In genomic region chr3:50351318-50351687, GRCh38 we compare ENCODE assay signal across 8 cellular contexts. TPM values are rescaled to one million over a fixed set of nuclear protein-coding genes. Genes with fewer than 3 reads are reported as not detected.
DNase-seq lines count a peak whose midpoint lies in the region; ATAC-seq, FAIRE-seq and TF ChIP-seq lines count a peak whose summit lies in the region.

No MANE protein-coding gene starts in this region.

- peak overlapping the region; percentile 74 for H3K4me2 ChIP-seq in H9 (ENCODE audit: insufficient read depth, insufficient read length, low read length)

- H3K79me1 ChIP-seq in H9 (ENCODE audit: insufficient read depth, low read depth, low read length, poor library complexity, severe bottlenecking) = no peaks in the 10 kb centered on the region

- no peak overlapping the region for H3K23ac ChIP-seq in H9 (ENCODE audit: insufficient read length, low read depth, low read length)

- H4K20me1 ChIP-seq in H9 (ENCODE audit: control insufficient read depth, insufficient read depth, insufficient read length) = no peaks in the 10 kb centered on the region

- no peak overlapping the region for H4K5ac ChIP-seq in H9 (ENCODE audit: insufficient read length, low read depth, low read length)

- peaks cover 9 to 12% of the 10 kb centered on the region in 2 donors for H3K36me3 ChIP-seq in small intestine (ENCODE audit: control insufficient read depth in 2 of 2, insufficient read depth in 2 of 2, low read length in 2 of 2)

- H2BK20ac ChIP-seq in H9 (ENCODE audit: low read depth, low read length, poor library complexity, severe bottlenecking) = no peak overlapping the region

- no peak overlapping the region for H3K9ac ChIP-seq in H9 (ENCODE audit: extremely low read depth, insufficient read length, low read length)

- POLR2A ChIA-PET in WTC11 (lab: Charles Lee) = interaction anchor here (1.5 kb wide), 1 partner anchor 14 kb away, joined by 9 read pairs; no protein-coding TSS in a partner anchor

- H3K4ac ChIP-seq in H9 (ENCODE audit: low read depth, low read length) = no peak overlapping the region

- no peak for TF ChIP-seq CTCF in H9 (conservative IDR thresholded peaks at IDR 0.05)
- TF ChIP-seq CTCF in WTC11 (IDR thresholded peaks at IDR 0.05) = no peak

- H2BK5ac ChIP-seq in H9 (ENCODE audit: insufficient read length, low read length) = no peak overlapping the region

- no peak overlapping the region for H3K56ac ChIP-seq in H9 (ENCODE audit: insufficient read length, low read depth, low read length)

- DNase-seq in H9 (no peak), WTC11 (ENCODE audit: low spot score) (no peak), right cardiac atrium (no peak), small intestine (no peak), NCI-H446 treated with DMSO at 0.1 percent for 48 hours (lab: John Stamatoyannopoulos, UW) (no peak)

- no peak overlapping the region for H3T11ph ChIP-seq in H9 (ENCODE audit: low read length)

- H3K4me1 ChIP-seq in H9 (ENCODE audit: insufficient read depth, low read length) (no peaks in the 10 kb centered on the region; the same call in 1 of the 2 replicates), right cardiac atrium (ENCODE audit: control insufficient read depth, insufficient read depth, low read length) (peaks cover 18% of the 10 kb centered on the region), small intestine (ENCODE audit: control insufficient read depth in 2 of 2, insufficient read depth in 1 of 2, low read depth in 1 of 2, low read length in 1 of 2) (peaks cover 9 to 10% of the 10 kb centered on the region in 2 donors)

- H2AK5ac ChIP-seq in H9 (ENCODE audit: insufficient read length, low read length) = no peak overlapping the region

- no peaks in the 10 kb centered on the region for H3K27me3 ChIP-seq in H9 (ENCODE audit: insufficient read depth, low read length)
- H3K27me3 ChIP-seq in right cardiac atrium (ENCODE audit: control insufficient read depth, insufficient read depth) = no peaks in the 10 kb centered on the region
- no peaks in the 10 kb centered on the region for H3K27me3 ChIP-seq in small intestine (ENCODE audit: control insufficient read depth in 2 of 2, insufficient read depth in 2 of 2, low read length in 2 of 2)

- H3K4me1 Mint-ChIP-seq in H9 = peaks cover 14 to 16% of the 10 kb centered on the region in 2 experiments
- H3K4me1 Mint-ChIP-seq in WTC11 = peaks cover 14% of the 10 kb centered on the region

- FAIRE-seq in small intestine (lab: Jason Lieb, UNC) = no peak

- H4K91ac ChIP-seq in H9 (ENCODE audit: insufficient read length, low read depth, low read length) = no peak overlapping the region

- H3K27ac ChIP-seq in H9 (ENCODE audit: insufficient read length, low read depth, low read length) (no peak overlapping the region), right cardiac atrium (ENCODE audit: low read length) (peak overlapping the region; percentile 8), small intestine (ENCODE audit: low read depth in 1 of 2, low read length in 1 of 2) (peak overlapping the region in 1 of 2 donors; percentile 97)

- no CpG with 5 or more reads among the region's 11 CpGs for WGBS in H9 (ENCODE audit: extremely low coverage, insufficient read length, low lambda C conversion rate)
- WGBS in right cardiac atrium = 54% methylated on average over 11 of the region's 11 CpGs
- 45 to 52% (median 49%) methylated on average over 11 of the region's 11 CpGs for WGBS in small intestine, 3 donors

- no peak overlapping the region for H3K27ac Mint-ChIP-seq in H9
- H3K27ac Mint-ChIP-seq in WTC11 = peak overlapping the region; percentile 45; the same call in 1 of the 2 replicates

- no peak for ATAC-seq in WTC11
- ATAC-seq in right cardiac atrium = no peak
- ATAC-seq in GM19467 (IDR thresholded peaks at IDR 0.05; ENCODE audit: unreplicated experiment) = no peak
- ATAC-seq in GM19455 (IDR thresholded peaks at IDR 0.05; ENCODE audit: unreplicated experiment) = no peak
- ATAC-seq in GM21526 (IDR thresholded peaks at IDR 0.05; ENCODE audit: low FRiP score, unreplicated experiment) = no peak

- H3K4me3 ChIP-seq in right cardiac atrium (ENCODE audit: low read length) (peak overlapping the region; percentile 65), small intestine (ENCODE audit: low read depth in 1 of 2, low read length in 2 of 2) (peak overlapping the region; percentile 24 to 55)

- H3K27me3 Mint-ChIP-seq in H9 (ENCODE audit: low read depth) = peaks cover 6% of the 10 kb centered on the region
- H3K27me3 Mint-ChIP-seq in WTC11 (ENCODE audit: low read depth) = peaks cover 5% of the 10 kb centered on the region

- CTCF ChIA-PET in WTC11 (lab: Charles Lee) = interaction anchor here (0.9 to 3.0 kb wide), 7 partner anchors 14 to 260 kb away, joined by 3 to 18 read pairs (median 6); partner anchors contain the start of genes CISH, HYAL2 and TUSC2

- peaks cover 10% of the 10 kb centered on the region for H3K23me2 ChIP-seq in H9 (ENCODE audit: insufficient read length, low read depth, low read length, poor library complexity, severe bottlenecking)

- no peaks in the 10 kb centered on the region for H3K79me2 ChIP-seq in H9 (ENCODE audit: insufficient read depth, low read length)

- H3K9me3 Mint-ChIP-seq in H9 = no peaks in the 10 kb centered on the region
- no peaks in the 10 kb centered on the region for H3K9me3 Mint-ChIP-seq in WTC11

- intact Hi-C loops in right cardiac atrium (cut with DNase I) = loop anchor here in 1 of 4 donors (5.0 kb wide), 1 partner anchor 191 kb away; no protein-coding TSS in a partner anchor

- H3K4me3 Mint-ChIP-seq in H9 (peak overlapping the region; percentile 94 to 96), WTC11 (peak overlapping the region; percentile 95)

- no peak overlapping the region for H3K14ac ChIP-seq in H9 (ENCODE audit: insufficient read depth, low read length)

- no peak overlapping the region for H2BK15ac ChIP-seq in H9 (ENCODE audit: low read depth, low read length)

- H2BK12ac ChIP-seq in H9 (ENCODE audit: insufficient read length, low read depth, low read length) = no peak overlapping the region

- H3K18ac ChIP-seq in H9 (ENCODE audit: insufficient read length, low read depth, low read length) = no peak overlapping the region

- no peak overlapping the region for H2BK120ac ChIP-seq in H9 (ENCODE audit: low read depth, low read length, poor library complexity, severe bottlenecking)

- H3K9me3 ChIP-seq in H9 (ENCODE audit: control insufficient read depth, low read depth, low read length) (no peaks in the 10 kb centered on the region), right cardiac atrium (ENCODE audit: control insufficient read depth, low read length) (no peaks in the 10 kb centered on the region), small intestine (ENCODE audit: control insufficient read depth, low read depth) (no peaks in the 10 kb centered on the region)

- no peak overlapping the region for H2AFZ ChIP-seq in H9 (ENCODE audit: low read length)

- H3K36me3 Mint-ChIP-seq in H9 (ENCODE audit: insufficient read depth in 1 of 3, low read depth in 3 of 3) = peaks cover 16 to 35% (median 28%) of the 10 kb centered on the region in 3 experiments; a peak in 6 of 7 replicates
- H3K36me3 Mint-ChIP-seq in WTC11 = peaks cover 18% of the 10 kb centered on the region

- H4K8ac ChIP-seq in H9 (replicated peaks; ENCODE audit: insufficient read length, low read depth, low read length) = no peak overlapping the region

TF ChIP-seq in WTC11, 78 proteins besides CTCF, POLR2A, EP300 and RAD21 (continues in another document):
- TF ChIP-seq ZNF219 (CRISPR knock-in tag; IDR thresholded peaks at IDR 0.05; ENCODE audit: borderline replicate concordance) (no peak), RORB (CRISPR knock-in tag; IDR thresholded peaks at IDR 0.05) (no peak), ZNF423 (CRISPR knock-in tag; IDR thresholded peaks at IDR 0.05) (no peak), TEAD1 (CRISPR knock-in tag; IDR thresholded peaks at IDR 0.05) (no peak), NFATC4 (CRISPR knock-in tag; IDR thresholded peaks at IDR 0.05) (no peak)
- TF ChIP-seq, protein P1, sequence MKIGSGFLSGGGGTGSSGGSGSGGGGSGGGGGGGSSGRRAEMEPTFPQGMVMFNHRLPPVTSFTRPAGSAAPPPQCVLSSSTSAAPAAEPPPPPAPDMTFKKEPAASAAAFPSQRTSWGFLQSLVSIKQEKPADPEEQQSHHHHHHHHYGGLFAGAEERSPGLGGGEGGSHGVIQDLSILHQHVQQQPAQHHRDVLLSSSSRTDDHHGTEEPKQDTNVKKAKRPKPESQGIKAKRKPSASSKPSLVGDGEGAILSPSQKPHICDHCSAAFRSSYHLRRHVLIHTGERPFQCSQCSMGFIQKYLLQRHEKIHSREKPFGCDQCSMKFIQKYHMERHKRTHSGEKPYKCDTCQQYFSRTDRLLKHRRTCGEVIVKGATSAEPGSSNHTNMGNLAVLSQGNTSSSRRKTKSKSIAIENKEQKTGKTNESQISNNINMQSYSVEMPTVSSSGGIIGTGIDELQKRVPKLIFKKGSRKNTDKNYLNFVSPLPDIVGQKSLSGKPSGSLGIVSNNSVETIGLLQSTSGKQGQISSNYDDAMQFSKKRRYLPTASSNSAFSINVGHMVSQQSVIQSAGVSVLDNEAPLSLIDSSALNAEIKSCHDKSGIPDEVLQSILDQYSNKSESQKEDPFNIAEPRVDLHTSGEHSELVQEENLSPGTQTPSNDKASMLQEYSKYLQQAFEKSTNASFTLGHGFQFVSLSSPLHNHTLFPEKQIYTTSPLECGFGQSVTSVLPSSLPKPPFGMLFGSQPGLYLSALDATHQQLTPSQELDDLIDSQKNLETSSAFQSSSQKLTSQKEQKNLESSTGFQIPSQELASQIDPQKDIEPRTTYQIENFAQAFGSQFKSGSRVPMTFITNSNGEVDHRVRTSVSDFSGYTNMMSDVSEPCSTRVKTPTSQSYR (CRISPR knock-in tag; IDR thresholded peaks at IDR 0.05) = no peak

RNA-seq across cellular contexts. Expression of gene CYB561D2, which starts 0.6 kb away (rescaled TPM):
- 16.8 and 19.0 TPM in 2 replicates for total RNA-seq in H9 (2021)
- 9.8 to 12.0 TPM (median 11.3 TPM) in 3 replicates for total RNA-seq in WTC11 (2021)
- 10 to 100 TPM in 2 of 4 donors, 1 to 10 TPM in 2; 8.5 to 11.1 (median 10.4) TPM for total RNA-seq in right cardiac atrium
- 10.8 TPM for polyA plus RNA-seq in right cardiac atrium
- polyA plus RNA-seq in small intestine = 10 to 100 TPM; 30.5 to 39.1 (median 31.3) TPM

RNA-seq across cellular contexts. Expression of gene NPRL2, which starts 0.7 kb away (rescaled TPM):
- 23.0 and 23.4 TPM in 2 replicates for total RNA-seq in H9 (2021)
- 20.6 to 26.6 TPM (median 23.9 TPM) in 3 replicates for total RNA-seq in WTC11 (2021)
- total RNA-seq in right cardiac atrium = 10 to 100 TPM; 18.4 to 24.3 (median 19.3) TPM
- polyA plus RNA-seq in right cardiac atrium = 16.7 TPM
- 10 to 100 TPM; 16.2 to 31.8 (median 21.3) TPM for polyA plus RNA-seq in small intestine

RNA-seq across cellular contexts. Expression of gene ZMYND10, which starts 5.8 kb away (rescaled TPM):
- 0.61 and 1.4 TPM in 2 replicates for total RNA-seq in H9 (2021)
- total RNA-seq in WTC11 (2021) = 0.46 to 0.80 TPM (median 0.74 TPM) in 3 replicates
- under 1 TPM; 0.20 to 0.40 (median 0.29) TPM for total RNA-seq in right cardiac atrium
- polyA plus RNA-seq in right cardiac atrium = 0.25 TPM
- polyA plus RNA-seq in small intestine = 1 to 10 TPM in 2 of 3 donors, under 1 TPM in 1; 0.76 to 2.5 (median 1.6) TPM

RNA-seq across cellular contexts. Expression of gene TMEM115, which starts 8.0 kb away (rescaled TPM):
- total RNA-seq in H9 (2021) (32.3 and 34.0 TPM in 2 replicates), WTC11 (2021) (26.7 to 30.0 TPM (median 28.4 TPM) in 3 replicates), right cardiac atrium (10 to 100 TPM; 28.7 to 33.3 (median 31.7) TPM)
- polyA plus RNA-seq in right cardiac atrium (32.5 TPM), small intestine (10 to 100 TPM; 24.8 to 34.2 (median 27.8) TPM)

RNA-seq across cellular contexts. Expression of gene RASSF1, which starts 10.7 kb away (rescaled TPM):
- total RNA-seq in H9 (2021) (15.1 and 15.8 TPM in 2 replicates), WTC11 (2021) (13.2 to 14.5 TPM (median 14.5 TPM) in 3 replicates), right cardiac atrium (10 to 100 TPM; 15.6 to 19.1 (median 15.8) TPM)
- polyA plus RNA-seq in right cardiac atrium (20.4 TPM), small intestine (10 to 100 TPM; 19.7 to 39.0 (median 32.7) TPM)
